8 cellular contexts compared by ENCODE assay signal in the genomic region with DNA sequence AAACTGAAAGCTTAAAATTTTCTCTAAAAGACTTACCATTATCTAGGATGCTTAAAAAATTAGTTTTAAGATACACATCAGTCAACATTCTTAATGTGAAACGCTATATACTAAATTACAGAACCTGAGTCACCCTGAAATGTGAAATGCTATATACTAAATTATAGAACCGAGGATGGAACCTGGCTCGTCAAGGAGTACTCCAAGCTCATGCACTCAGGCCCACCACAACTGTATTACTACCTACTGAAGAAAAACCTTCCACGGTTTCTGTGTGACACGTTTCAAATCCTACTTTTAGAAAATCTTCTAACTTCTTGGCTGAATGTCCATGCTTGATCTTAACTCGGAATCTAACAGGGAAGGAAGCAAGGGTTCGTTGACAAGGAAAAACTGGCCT. TPM values are rescaled to one million over a fixed set of nuclear protein-coding genes. Genes with fewer than 3 reads are reported as not detected.
A peak's percentile ranks its signal among the peaks of the same experiment; 100 is the strongest.
DNase-seq lines count a peak whose midpoint lies in the region; TF ChIP-seq lines count a peak whose summit lies in the region.

No MANE protein-coding gene starts in this region.

- H2BK15ac ChIP-seq in mesenchymal stem cell (ENCODE audit: low read depth, poor library complexity, severe bottlenecking): no peak overlapping the region

- H3K79me1 ChIP-seq in mesenchymal stem cell (replicated peaks; ENCODE audit: low read length, poor library complexity, severe bottlenecking): peaks cover 2% of the 10 kb centered on the region

- H3K27ac ChIP-seq in cardiac muscle cell (no peak overlapping the region), ascending aorta (peak overlapping the region; percentile 93 to 94), mesenchymal stem cell (ENCODE audit: low read length, poor library complexity, severe bottlenecking) (no peak overlapping the region), uterus (peak overlapping the region; percentile 91 to 97)

- TF ChIP-seq CTCF in cardiac muscle cell (IDR thresholded peaks at IDR 0.05; ENCODE audit: low read depth, low read length) (no peak), ascending aorta (IDR thresholded peaks at IDR 0.05) (no peak), uterus (IDR thresholded peaks at IDR 0.05) (no peak), GM10266 (IDR thresholded peaks at IDR 0.05; ENCODE audit: control insufficient read depth, insufficient read depth, low read depth, missing control alignments) (no peak)

- DNase-seq in cardiac muscle cell (ENCODE audit: low read depth in 1 of 2, low spot score in 1 of 2) (peak in 1 of 2 donors; percentile 21), cardiac septum (ENCODE audit: low spot score) (no peak), ascending aorta (ENCODE audit: low spot score in 2 of 2) (no peak), mesenchymal stem cell (no peak), uterus (no peak), NCI-H526 treated with DMSO at 0.1 percent for 48 hours (lab: John Stamatoyannopoulos, UW) (no peak), hippocampal formation (lab: John Stamatoyannopoulos, UW) (no peak), GM10266 (ENCODE audit: extremely low spot score) (no peak)

- no peak overlapping the region for H3K14ac ChIP-seq in mesenchymal stem cell (ENCODE audit: low read length in 2 of 2)

- no peak overlapping the region for H3K23ac ChIP-seq in mesenchymal stem cell (ENCODE audit: low read length in 2 of 2)

- no peak overlapping the region for H4K91ac ChIP-seq in mesenchymal stem cell (ENCODE audit: low read length)

- H2BK5ac ChIP-seq in mesenchymal stem cell (ENCODE audit: low read depth, low read length, poor library complexity, severe bottlenecking): no peak overlapping the region

- intact Hi-C loops in cardiac septum (cut with DNase I) (no loop called here), ascending aorta (cut with DNase I) (loop anchor here (5.0 to 10.0 kb wide), 2 partner anchors 91 to 358 kb away; a partner anchor contains a TSS), uterus (cut with DNase I; ENCODE audit: low total_unique reads) (no loop called here)

- no peak overlapping the region for H2AFZ ChIP-seq in mesenchymal stem cell (ENCODE audit: low read depth, low read length)

- H4K8ac ChIP-seq in mesenchymal stem cell (ENCODE audit: low read length): no peak overlapping the region

- H2BK12ac ChIP-seq in mesenchymal stem cell (ENCODE audit: low read length in 2 of 2): no peak overlapping the region

- H3K9me3 ChIP-seq in cardiac muscle cell (ENCODE audit: low read depth): no peaks in the 10 kb centered on the region
- H3K9me3 ChIP-seq in ascending aorta: no peaks in the 10 kb centered on the region
- no peaks in the 10 kb centered on the region for H3K9me3 ChIP-seq in mesenchymal stem cell (ENCODE audit: control insufficient read depth, low read length)
- no peaks in the 10 kb centered on the region for H3K9me3 ChIP-seq in uterus

- no peak overlapping the region for H3K4ac ChIP-seq in mesenchymal stem cell (ENCODE audit: low read depth in 1 of 2, low read length in 2 of 2)

- no peak for TF ChIP-seq POLR2A in uterus (IDR thresholded peaks at IDR 0.05)

- H3K4me3 ChIP-seq in cardiac muscle cell (peak overlapping the region; percentile 87), ascending aorta (peak overlapping the region; percentile 75 to 86), mesenchymal stem cell (ENCODE audit: insufficient read depth in 1 of 2, low read depth in 1 of 2, low read length in 2 of 2) (peak overlapping the region in 1 of 2 experiments; percentile 84), uterus (peak overlapping the region; percentile 70 to 78)

- H3K27me3 ChIP-seq in cardiac muscle cell (no peaks in the 10 kb centered on the region), ascending aorta (no peaks in the 10 kb centered on the region), mesenchymal stem cell (ENCODE audit: control insufficient read depth in 1 of 2, insufficient read depth in 1 of 2, low read length in 2 of 2) (no peaks in the 10 kb centered on the region), uterus (no peaks in the 10 kb centered on the region)

- H3K9ac ChIP-seq in mesenchymal stem cell (ENCODE audit: low read length): peak overlapping the region; percentile 87

- H3K36me3 ChIP-seq in cardiac muscle cell (no peaks in the 10 kb centered on the region), ascending aorta (no peaks in the 10 kb centered on the region), mesenchymal stem cell (ENCODE audit: control insufficient read depth in 1 of 2, insufficient read depth in 2 of 2, low read depth in 1 of 2, low read length in 2 of 2) (no peaks in the 10 kb centered on the region), uterus (no peaks in the 10 kb centered on the region)

- no peak overlapping the region for H3K18ac ChIP-seq in mesenchymal stem cell (ENCODE audit: low read depth in 1 of 2, low read length in 2 of 2)

- no peak overlapping the region for H2AK5ac ChIP-seq in mesenchymal stem cell (ENCODE audit: low read length, severe bottlenecking)

- peaks cover 39% of the 10 kb centered on the region for H3K4me1 ChIP-seq in cardiac muscle cell (ENCODE audit: low read depth)
- H3K4me1 ChIP-seq in ascending aorta: peaks cover 4 to 34% of the 10 kb centered on the region in 2 donors
- H3K4me1 ChIP-seq in mesenchymal stem cell (ENCODE audit: control insufficient read depth, insufficient read depth, low read depth, low read length): peaks cover 3% of the 10 kb centered on the region
- peaks cover 0 to 6% of the 10 kb centered on the region in 2 donors for H3K4me1 ChIP-seq in uterus

- no peak overlapping the region for H2BK120ac ChIP-seq in mesenchymal stem cell (ENCODE audit: low read depth, low read length)

- peak overlapping the region; percentile 89 for H3K4me2 ChIP-seq in mesenchymal stem cell (ENCODE audit: low read length, poor library complexity, severe bottlenecking)

- 5% methylated on average over 6 of the region's 7 CpGs for WGBS in mesenchymal stem cell

RNA-seq across cellular contexts. Expression of a gene that starts 1.5 kb away (rescaled TPM):
- 11.1 and 20.2 TPM in 2 replicates for total RNA-seq in cardiac muscle cell
- polyA plus RNA-seq in cardiac muscle cell: 13.2 and 16.0 TPM in 2 replicates
- total RNA-seq in cardiac septum: 13.5 TPM
- total RNA-seq in ascending aorta: 14.0 TPM
- polyA plus RNA-seq in mesenchymal stem cell (2013, experiment 1 of 2): 15.0 TPM
- 15.8 TPM for polyA plus RNA-seq in mesenchymal stem cell (2013, experiment 2 of 2)
- 100 to 1,000 TPM in 1 of 4 donors, 10 to 100 TPM in 3; 53.8 to 128 (median 57.7) TPM for total RNA-seq in uterus

RNA-seq across cellular contexts. Expression of a gene that starts 21.3 kb away (rescaled TPM):
- total RNA-seq in cardiac muscle cell (0.33 TPM in 1 of 2 replicates, not detected in the other), cardiac septum (5.2 TPM), ascending aorta (1.8 TPM), uterus (10 to 100 TPM in 2 of 4 donors, 1 to 10 TPM in 2; 4.4 to 46.9 (median 8.7) TPM)
- polyA plus RNA-seq in cardiac muscle cell: not detected in 2 replicates
- polyA plus RNA-seq in mesenchymal stem cell (2013, experiment 1 of 2): 9.6 TPM
- 10.1 TPM for polyA plus RNA-seq in mesenchymal stem cell (2013, experiment 2 of 2)

Comparison
In these comparisons a context has a peak if more than half of its experiments do, and no peak if none do; other contexts are left out.
1. H3K27ac ChIP-seq: peak in ascending aorta (2 of 2) and uterus (2 of 2); none in cardiac muscle cell (single experiment) and mesenchymal stem cell (single experiment).